20 cellular contexts compared by ENCODE assay signal in the genomic region with DNA sequence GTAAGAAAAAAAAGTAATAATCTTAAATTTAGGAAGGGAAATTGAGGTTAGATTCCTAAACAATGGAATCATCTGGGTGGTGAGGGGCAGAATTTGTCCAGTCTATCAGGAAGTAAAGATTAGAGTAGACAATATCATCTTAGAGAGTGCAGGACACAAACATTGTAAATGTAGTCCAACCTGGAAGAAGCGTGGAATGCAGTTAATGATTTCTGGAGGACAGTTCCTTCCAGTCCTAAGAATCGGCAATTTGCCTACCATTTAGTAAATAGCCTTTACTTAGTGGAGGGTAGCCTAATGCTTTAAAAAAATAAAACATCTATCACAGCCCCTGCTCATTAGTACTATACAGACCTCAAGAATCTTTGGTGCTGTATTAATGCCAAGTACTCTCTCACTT.
"Had no signal": no experiment of that assay in that cellular context is flagged by ENCODE, and none has a peak within 500 bp of the region (broad histone marks: within the 10 kb centered on the region; RNA-seq: fewer than 3 reads in every experiment).

No MANE protein-coding gene starts in this region.

- H3K27me3 ChIP-seq: testis, tibial nerve had no signal

- H3K4me3 ChIP-seq: coronary artery, mucosa of descending colon, psoas muscle, testis, tibial nerve had no signal

- ATAC-seq: foreskin keratinocyte; left cardiac atrium; mucosa of descending colon; naive thymus-derived CD8-positive, alpha-beta T cell; psoas muscle; sciatic nerve; stimulated activated naive B cell treated with anti-CD40 and anti-IgM and Interleukin-4, amounts not matched to agents 10 μg/mL and 1 μg/mL and 100 μg/mL, for 72 hours; stimulated activated naive CD8-positive, alpha-beta T cell treated with anti-CD3 and anti-CD28 coated beads, Interleukin-15, amount 100 ng/mL, for 72 hours had no signal

- H3K9me3 ChIP-seq: mucosa of descending colon, neutrophil, psoas muscle, testis, tibial nerve had no signal

- H3K9me3 Mint-ChIP-seq: endodermal cell; naive thymus-derived CD8-positive, alpha-beta T cell; stimulated activated naive B cell treated with anti-CD40 and anti-IgM and Interleukin-4, amounts not matched to agents 10 μg/mL and 1 μg/mL and 100 μg/mL, for 72 hours; stimulated activated naive CD8-positive, alpha-beta T cell treated with anti-CD3 and anti-CD28 coated beads, Interleukin-15, amount 100 ng/mL, for 72 hours had no signal

- H3K36me3 Mint-ChIP-seq: naive thymus-derived CD8-positive, alpha-beta T cell; stimulated activated naive B cell treated with anti-CD40 and anti-IgM and Interleukin-4, amounts not matched to agents 10 μg/mL and 1 μg/mL and 100 μg/mL, for 72 hours had no signal

- H3K4me1 ChIP-seq: foreskin keratinocyte, psoas muscle, testis had no signal

- H3K36me3 ChIP-seq: neutrophil, tibial nerve had no signal

- H3K4me3 Mint-ChIP-seq: endodermal cell; naive thymus-derived CD8-positive, alpha-beta T cell; stimulated activated naive B cell treated with anti-CD40 and anti-IgM and Interleukin-4, amounts not matched to agents 10 μg/mL and 1 μg/mL and 100 μg/mL, for 72 hours; stimulated activated naive CD8-positive, alpha-beta T cell treated with anti-CD3 and anti-CD28 coated beads, Interleukin-15, amount 100 ng/mL, for 72 hours had no signal

- H3K27ac Mint-ChIP-seq: endodermal cell; naive thymus-derived CD8-positive, alpha-beta T cell; stimulated activated naive B cell treated with anti-CD40 and anti-IgM and Interleukin-4, amounts not matched to agents 10 μg/mL and 1 μg/mL and 100 μg/mL, for 72 hours; stimulated activated naive CD8-positive, alpha-beta T cell treated with anti-CD3 and anti-CD28 coated beads, Interleukin-15, amount 100 ng/mL, for 72 hours had no signal

- H3K4me1 Mint-ChIP-seq: stimulated activated naive B cell treated with anti-CD40 and anti-IgM and Interleukin-4, amounts not matched to agents 10 μg/mL and 1 μg/mL and 100 μg/mL, for 72 hours; stimulated activated naive CD8-positive, alpha-beta T cell treated with anti-CD3 and anti-CD28 coated beads, Interleukin-15, amount 100 ng/mL, for 72 hours had no signal

- H3K27ac ChIP-seq: coronary artery, foreskin keratinocyte, neutrophil, psoas muscle, testis, tibial nerve had no signal

- DNase-seq: effector CD4-positive, alpha-beta T cell; endodermal cell; erythroblast; foreskin keratinocyte; head of caudate nucleus; hippocampal formation; left cardiac atrium; mammary epithelial cell; mucosa of descending colon; naive thymus-derived CD8-positive, alpha-beta T cell; psoas muscle; stimulated activated CD4-positive, alpha-beta T cell treated with anti-CD3 and anti-CD28 coated beads, Interleukin-2, amount 100 ng/mL, for 24 hours; stimulated activated CD4-positive, alpha-beta T cell treated with anti-CD3 and anti-CD28 coated beads, Interleukin-4, amount 100 ng/mL, for 4 hours; stimulated activated naive B cell treated with anti-CD40 and anti-IgM and Interleukin-4, amounts not matched to agents 10 μg/mL and 1 μg/mL and 100 μg/mL, for 72 hours; stimulated activated naive CD8-positive, alpha-beta T cell treated with anti-CD3 and anti-CD28 coated beads, Interleukin-15, amount 100 ng/mL, for 72 hours; testis had no signal
